Comparison of ENCODE assay signal across 21 cellular contexts in the genomic region with DNA sequence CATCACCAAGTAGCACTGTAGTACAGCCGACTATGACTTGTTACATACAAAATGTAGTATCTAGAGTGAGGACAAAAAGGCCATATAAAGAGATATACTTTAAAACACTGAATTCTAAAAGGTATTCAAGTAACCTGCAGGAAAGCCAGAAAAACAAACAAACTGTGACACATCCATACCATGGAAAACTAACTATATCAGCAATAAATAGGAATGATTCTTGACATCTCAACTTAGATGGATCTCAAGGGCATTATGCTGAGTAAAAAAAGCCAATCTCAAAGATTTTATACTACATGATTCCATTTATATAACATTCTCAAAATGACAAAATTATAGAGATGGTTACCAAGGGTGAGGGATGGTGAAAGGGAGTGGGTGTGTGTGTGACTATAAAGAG.
"Had no signal": no experiment of that assay in that cellular context is flagged by ENCODE, and none has a peak within 500 bp of the region (broad histone marks: within the 10 kb centered on the region; RNA-seq: fewer than 3 reads in every experiment).

No MANE protein-coding gene starts in this region.

- H3K27me3 ChIP-seq: dorsolateral prefrontal cortex, esophagus muscularis mucosa, gastrocnemius medialis, heart right ventricle, left lung had no signal

- H3K27ac ChIP-seq: coronary artery, dorsolateral prefrontal cortex, esophagus muscularis mucosa, gastrocnemius medialis, heart right ventricle, left lung, lower lobe of right lung had no signal

- H3K9me3 ChIP-seq: esophagus muscularis mucosa, gastrocnemius medialis, left lung, lower lobe of right lung, mucosa of descending colon had no signal

- H3K4me3 ChIP-seq: coronary artery, dorsolateral prefrontal cortex, esophagus muscularis mucosa, gastrocnemius medialis, heart right ventricle, left lung, lower lobe of right lung, mucosa of descending colon had no signal

- DNase-seq: dermis blood vessel endothelial cell; dorsolateral prefrontal cortex; effector CD4-positive, alpha-beta T cell; effector memory CD4-positive, alpha-beta T cell; foreskin fibroblast; foreskin melanocyte; gastrocnemius medialis; glutamatergic neuron; head of caudate nucleus; heart right ventricle; hippocampal formation; left cardiac atrium; left lung; left ventricle myocardium superior; lower lobe of right lung; mesendoderm; mucosa of descending colon; naive B cell; naive thymus-derived CD8-positive, alpha-beta T cell had no signal

- ATAC-seq: gastrocnemius medialis; heart right ventricle; left cardiac atrium; left lung; left ventricle myocardium superior; lower lobe of right lung; mucosa of descending colon; naive thymus-derived CD8-positive, alpha-beta T cell had no signal

- H3K36me3 ChIP-seq: left lung, lower lobe of right lung had no signal

- H3K4me1 ChIP-seq: lower lobe of right lung had no signal
